ENCODE assay signal across 20 cellular contexts in the genomic region with DNA sequence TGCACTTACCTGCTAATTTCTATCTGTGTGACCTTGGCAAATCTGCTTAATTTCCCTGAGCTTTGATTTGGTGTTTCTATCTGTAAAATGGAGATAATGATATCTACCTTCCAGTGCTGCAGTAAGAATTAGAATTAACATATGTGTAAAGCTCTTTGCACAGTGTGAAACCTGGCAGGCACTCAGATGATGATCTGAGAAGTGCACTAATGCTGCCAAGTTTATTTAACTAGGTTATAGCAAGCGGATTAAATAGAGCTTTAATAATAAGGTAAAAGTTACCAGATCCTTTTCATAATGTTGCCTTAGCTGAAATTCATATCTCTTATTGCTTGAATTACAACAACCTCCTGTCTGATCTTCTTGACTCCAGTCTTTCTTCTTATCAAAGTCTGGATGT.
DNase-seq lines count a peak whose midpoint lies in the region; ATAC-seq and TF ChIP-seq lines count a peak whose summit lies in the region.
"Had no signal": no experiment of that assay in that cellular context is flagged by ENCODE, and none has a peak within 500 bp of the region (broad histone marks: within the 10 kb centered on the region; RNA-seq: fewer than 3 reads in every experiment).

No MANE protein-coding gene starts in this region.

- no peak overlapping the region for H2AFZ ChIP-seq in osteoblast (ENCODE audit: low read length)
- H2AFZ ChIP-seq: PC-9 had no signal

- no peaks in the 10 kb centered on the region for H3K79me2 ChIP-seq in osteoblast (ENCODE audit: insufficient read depth, low read length)

- TF ChIP-seq EP300 in sigmoid colon (IDR thresholded peaks at IDR 0.05) (no peak), upper lobe of left lung (IDR thresholded peaks at IDR 0.05) (no peak)

- no peaks in the 10 kb centered on the region for H3K27me3 ChIP-seq in sigmoid colon
- no peaks in the 10 kb centered on the region for H3K27me3 ChIP-seq in upper lobe of left lung
- no peaks in the 10 kb centered on the region for H3K27me3 ChIP-seq in osteoblast (ENCODE audit: insufficient read depth, low read length)
- H3K27me3 ChIP-seq: SJSA1 had no signal

- no peaks in the 10 kb centered on the region for H4K20me1 ChIP-seq in osteoblast (ENCODE audit: insufficient read depth, low read length)

- peaks cover 5% of the 10 kb centered on the region for H3K9me3 Mint-ChIP-seq in activated T-helper 2 cell treated with anti-CD3 and anti-CD28 coated beads, Interferon-gamma antibody, Interleukin-2, Interleukin-4, amounts not matched to agents 10 μg/mL and 5 μg/mL and 100 μg/mL, durations not matched to agents 14 hours and 24 hours and 36 hours

- no peaks in the 10 kb centered on the region for H3K36me3 ChIP-seq in sigmoid colon
- no peaks in the 10 kb centered on the region for H3K36me3 ChIP-seq in upper lobe of left lung
- no peaks in the 10 kb centered on the region for H3K36me3 ChIP-seq in osteoblast (ENCODE audit: insufficient read depth, low read length)
- H3K36me3 ChIP-seq: SJSA1 had no signal

- no peak overlapping the region for H3K4me2 ChIP-seq in osteoblast (ENCODE audit: insufficient read depth, low read length)
- H3K4me2 ChIP-seq: PC-9 had no signal

- peaks cover 2% of the 10 kb centered on the region for H3K27me3 Mint-ChIP-seq in activated T-helper 2 cell treated with anti-CD3 and anti-CD28 coated beads, Interferon-gamma antibody, Interleukin-2, Interleukin-4, amounts not matched to agents 10 μg/mL and 5 μg/mL and 100 μg/mL, durations not matched to agents 14 hours and 24 hours and 36 hours (ENCODE audit: low read depth)

- no peaks in the 10 kb centered on the region for H3K9me3 ChIP-seq in sigmoid colon
- no peaks in the 10 kb centered on the region for H3K9me3 ChIP-seq in upper lobe of left lung
- no peaks in the 10 kb centered on the region for H3K9me3 ChIP-seq in osteoblast (ENCODE audit: low read depth, low read length)
- H3K9me3 ChIP-seq: SJSA1 had no signal

- TF ChIP-seq CTCF in sigmoid colon (IDR thresholded peaks at IDR 0.05) (no peak), upper lobe of left lung (IDR thresholded peaks at IDR 0.05) (no peak), osteoblast (IDR thresholded peaks at IDR 0.05; ENCODE audit: extremely low read depth, low read depth, low read length) (no peak)

- no peaks in the 10 kb centered on the region for H3K36me3 Mint-ChIP-seq in activated T-helper 2 cell treated with anti-CD3 and anti-CD28 coated beads, Interferon-gamma antibody, Interleukin-2, Interleukin-4, amounts not matched to agents 10 μg/mL and 5 μg/mL and 100 μg/mL, durations not matched to agents 14 hours and 24 hours and 36 hours (ENCODE audit: low read depth)

- peak; percentile 37 for DNase-seq in DMS 273 (lab: John Stamatoyannopoulos, UW; ENCODE audit: unreplicated experiment)
- DNase-seq in DMS 273 treated with DMSO at 0.1 percent for 48 hours (lab: John Stamatoyannopoulos, UW), result no peak
- peak; percentile 18 for DNase-seq in NCI-H82 (lab: John Stamatoyannopoulos, UW)
- peak; percentile 48 to 80 for DNase-seq in cerebellar nuclear complex (lab: John Stamatoyannopoulos, UW)
- peak; percentile 73 for DNase-seq in sigmoid colon
- no peak for DNase-seq in upper lobe of left lung
- DNase-seq in activated T-helper 2 cell treated with anti-CD3 and anti-CD28 coated beads, Interferon-gamma antibody, Interleukin-2, Interleukin-4, amounts not matched to agents 10 μg/mL and 5 μg/mL and 100 μg/mL, durations not matched to agents 14 hours and 24 hours and 36 hours (ENCODE audit: low spot score), result no peak
- DNase-seq in osteoblast (ENCODE audit: insufficient read length, low spot score, missing footprints), result no peak
- DNase-seq: Kasumi-1, NCI-H1105 treated with DMSO at 0.1 percent for 48 hours, NCI-H146, NCI-H2081, NCI-H2227 treated with DMSO at 0.1 percent for 48 hours, NCI-H510A, PC-9 had no signal

- H3K4me1 Mint-ChIP-seq in activated T-helper 2 cell treated with anti-CD3 and anti-CD28 coated beads, Interferon-gamma antibody, Interleukin-2, Interleukin-4, amounts not matched to agents 10 μg/mL and 5 μg/mL and 100 μg/mL, durations not matched to agents 14 hours and 24 hours and 36 hours (ENCODE audit: low read depth), result peaks cover 31% of the 10 kb centered on the region

- H3K27ac Mint-ChIP-seq in activated T-helper 2 cell treated with anti-CD3 and anti-CD28 coated beads, Interferon-gamma antibody, Interleukin-2, Interleukin-4, amounts not matched to agents 10 μg/mL and 5 μg/mL and 100 μg/mL, durations not matched to agents 14 hours and 24 hours and 36 hours, result no peak overlapping the region

- H3K4me1 ChIP-seq in sigmoid colon (peaks cover 0 to 11% (median 3%) of the 10 kb centered on the region in 4 donors), upper lobe of left lung (peaks cover 0 to 5% (median 0%) of the 10 kb centered on the region in 4 donors), osteoblast (ENCODE audit: insufficient read depth, low read length) (no peaks in the 10 kb centered on the region)
- H3K4me1 ChIP-seq: SJSA1 had no signal

- TF ChIP-seq POLR2A in sigmoid colon (IDR thresholded peaks at IDR 0.05) (no peak), upper lobe of left lung (IDR thresholded peaks at IDR 0.05) (no peak)

- H3K4me3 ChIP-seq in sigmoid colon (no peak overlapping the region), upper lobe of left lung (no peak overlapping the region), osteoblast (ENCODE audit: insufficient read depth, low read length) (no peak overlapping the region)
- H3K4me3 ChIP-seq: K562, PC-9, SJSA1 had no signal

- intact Hi-C loops in sigmoid colon (cut with DNase I), result no loop called here
- intact Hi-C loops in activated T-helper 2 cell treated with anti-CD3 and anti-CD28 coated beads, Interferon-gamma antibody, Interleukin-2, Interleukin-4, amounts not matched to agents 10 μg/mL and 5 μg/mL and 100 μg/mL, durations not matched to agents 14 hours and 24 hours and 36 hours (cut with micrococcal nuclease), result loop anchor here (10.0 kb wide), 1 partner anchor 753 kb away; no protein-coding TSS in a partner anchor

- H3K27ac ChIP-seq in sigmoid colon (no peak overlapping the region), upper lobe of left lung (no peak overlapping the region), osteoblast (ENCODE audit: low read depth, low read length) (no peak overlapping the region)
- H3K27ac ChIP-seq: 22Rv1, PC-9, SJSA1 had no signal

- 86 to 89% methylated on average over 1 of the region's 1 CpG for WGBS in sigmoid colon, 2 donors
- WGBS in upper lobe of left lung, 2 donors, result 59 to 84% methylated on average over 1 of the region's 1 CpG

- no peak overlapping the region for H3K4me3 Mint-ChIP-seq in activated T-helper 2 cell treated with anti-CD3 and anti-CD28 coated beads, Interferon-gamma antibody, Interleukin-2, Interleukin-4, amounts not matched to agents 10 μg/mL and 5 μg/mL and 100 μg/mL, durations not matched to agents 14 hours and 24 hours and 36 hours (ENCODE audit: low read depth)

- no peak for ATAC-seq in upper lobe of left lung (ENCODE audit: low FRiP score in 2 of 2)
- ATAC-seq: HCT116, K562, Right ventricle myocardium inferior had no signal

Comparison
In these comparisons a context has a peak if more than half of its experiments do, and no peak if none do; other contexts are left out.
1. DNase-seq: peak in DMS 273 (single experiment), NCI-H82 (single experiment), cerebellar nuclear complex (2 of 2) and sigmoid colon (single experiment); none in DMS 273 treated with DMSO at 0.1 percent for 48 hours (single experiment), upper lobe of left lung (0 of 2), activated T-helper 2 cell treated with anti-CD3 and anti-CD28 coated beads, Interferon-gamma antibody, Interleukin-2, Interleukin-4, amounts not matched to agents 10 μg/mL and 5 μg/mL and 100 μg/mL, durations not matched to agents 14 hours and 24 hours and 36 hours (single experiment) and osteoblast (single experiment).